8 cellular contexts compared by ENCODE assay signal in the genomic region with DNA sequence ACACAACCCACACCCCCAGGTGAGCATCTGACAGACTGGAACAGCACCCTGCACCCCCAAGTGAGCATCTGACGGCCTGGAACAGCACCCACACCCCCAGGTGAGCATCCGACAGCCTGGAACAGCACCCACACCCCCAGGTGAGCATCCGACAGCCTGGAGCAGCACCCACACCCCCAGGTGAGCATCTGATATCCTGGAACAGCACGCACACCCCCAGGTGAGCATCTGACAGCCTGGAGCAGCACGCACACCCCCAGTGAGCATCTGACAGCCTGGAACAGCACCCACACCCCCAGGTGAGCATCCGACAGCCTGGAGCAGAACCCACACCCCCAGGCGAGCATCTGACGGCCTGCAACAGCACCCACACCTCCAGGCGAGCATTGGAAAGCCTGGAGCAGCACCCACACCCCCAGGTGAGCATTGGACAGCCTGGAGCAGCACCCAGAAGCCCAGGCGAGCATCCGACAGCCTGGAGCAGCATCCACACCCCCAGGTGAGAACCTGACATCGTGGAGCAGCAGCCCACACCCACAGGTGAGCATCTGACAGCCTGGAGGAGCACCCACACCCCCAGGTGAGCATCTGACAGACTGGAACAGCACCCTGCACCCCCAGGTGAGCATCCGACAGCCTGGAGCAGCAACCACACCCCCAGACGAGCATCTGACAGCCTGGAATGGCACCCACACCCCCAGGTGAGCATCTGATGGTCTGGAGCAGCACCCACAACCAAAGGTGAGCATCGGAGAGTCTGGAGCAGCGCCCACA. TPM values are rescaled to one million over a fixed set of nuclear protein-coding genes. Genes with fewer than 3 reads are reported as not detected.
A peak's percentile ranks its signal among the peaks of the same experiment; 100 is the strongest.
DNase-seq lines count a peak whose midpoint lies in the region; ATAC-seq and TF ChIP-seq lines count a peak whose summit lies in the region.
"Not testable (repeated sequence)": the region's sequence is repeated elsewhere in the genome, so short reads cannot be mapped to it uniquely, and the experiment has no call there.
"Had no signal": no experiment of that assay in that cellular context is flagged by ENCODE, and none has a peak within 500 bp of the region (broad histone marks: within the 10 kb centered on the region; RNA-seq: fewer than 3 reads in every experiment).

No MANE protein-coding gene starts in this region.

- H3K4me3 Mint-ChIP-seq in HFFc6; activated CD8-positive, alpha-beta T cell treated with anti-CD3 and anti-CD28 coated beads for 36 hours: not testable (repeated sequence)
- H3K4me3 Mint-ChIP-seq in endothelial cell (ENCODE audit: unreplicated experiment): peak overlapping the region; percentile 87
- H3K4me3 Mint-ChIP-seq in neural progenitor cell: peak overlapping the region; percentile 40

- not testable (repeated sequence) for H3K4me1 ChIP-seq in neural progenitor cell, spleen

- peak; percentile 6 for DNase-seq in HFFc6
- peak; percentile 2 for DNase-seq in activated CD8-positive, alpha-beta T cell treated with anti-CD3 and anti-CD28 coated beads for 36 hours
- peak; percentile 62 for DNase-seq in activated effector memory CD4-positive, alpha-beta T cell treated with anti-CD3 and anti-CD28 coated beads, Interleukin-2, amount 50 U/mL, for 16 hours
- DNase-seq in endothelial cell (ENCODE audit: low spot score); neural progenitor cell (ENCODE audit: low spot score): not testable (repeated sequence)
- peak; percentile 72 for DNase-seq in spleen

- not testable (repeated sequence) for H2AFZ ChIP-seq in neural progenitor cell (replicated peaks)

- H3K9ac ChIP-seq in neural progenitor cell: not testable (repeated sequence)

- H3K4me3 ChIP-seq in iPS-18c (ENCODE audit: insufficient read depth, low read depth, low read length): peak overlapping the region; percentile 11; the same call in 1 of the 2 replicates
- H3K4me3 ChIP-seq in neural progenitor cell, spleen: not testable (repeated sequence)

- WGBS in spleen, 5 donors: 36 to 43% (median 37%) methylated on average over 16 of the region's 16 CpGs

- POLR2A ChIA-PET in activated CD8-positive, alpha-beta T cell treated with anti-CD3 and anti-CD28 coated beads for 36 hours (lab: Charles Lee): not testable (repeated sequence)

- not testable (repeated sequence) for H3K79me2 ChIP-seq in neural progenitor cell (ENCODE audit: low read depth)

- intact Hi-C loops in activated CD8-positive, alpha-beta T cell treated with anti-CD3 and anti-CD28 coated beads for 36 hours (cut with micrococcal nuclease); spleen (cut with DNase I; ENCODE audit: low total_unique reads): not testable (repeated sequence)

- not testable (repeated sequence) for H3K27me3 ChIP-seq in neural progenitor cell
- H3K27me3 ChIP-seq in spleen (replicated peaks in 1 of 7): peaks cover 0 to 61% (median 16%) of the 10 kb centered on the region in 7 donors

- peaks cover 43% of the 10 kb centered on the region for H3K9me3 ChIP-seq in iPS-18c (ENCODE audit: control insufficient read depth, insufficient read depth, low read length)
- not testable (repeated sequence) for H3K9me3 ChIP-seq in neural progenitor cell (ENCODE audit: low read depth)
- H3K9me3 ChIP-seq in spleen: peaks cover 2 to 21% (median 13%) of the 10 kb centered on the region in 8 donors

- not testable (repeated sequence) for ATAC-seq in activated CD8-positive, alpha-beta T cell treated with anti-CD3 and anti-CD28 coated beads for 36 hours

- H3K36me3 Mint-ChIP-seq in HFFc6 (ENCODE audit: low read depth) (peaks cover 47% of the 10 kb centered on the region), endothelial cell (ENCODE audit: low read depth, unreplicated experiment) (peaks cover 45% of the 10 kb centered on the region), neural progenitor cell (peaks cover 19% of the 10 kb centered on the region)
- H3K36me3 Mint-ChIP-seq in activated CD8-positive, alpha-beta T cell treated with anti-CD3 and anti-CD28 coated beads for 36 hours (ENCODE audit: low read depth): not testable (repeated sequence)

- H3K27me3 Mint-ChIP-seq in HFFc6 (ENCODE audit: insufficient read depth): not testable (repeated sequence)
- H3K27me3 Mint-ChIP-seq in activated CD8-positive, alpha-beta T cell treated with anti-CD3 and anti-CD28 coated beads for 36 hours: peaks cover 36% of the 10 kb centered on the region
- H3K27me3 Mint-ChIP-seq in endothelial cell (ENCODE audit: unreplicated experiment): peaks cover 50% of the 10 kb centered on the region
- peaks cover 42% of the 10 kb centered on the region for H3K27me3 Mint-ChIP-seq in neural progenitor cell (ENCODE audit: insufficient read depth, low read depth)

- H3K27ac Mint-ChIP-seq in HFFc6; activated CD8-positive, alpha-beta T cell treated with anti-CD3 and anti-CD28 coated beads for 36 hours: not testable (repeated sequence)
- H3K27ac Mint-ChIP-seq in endothelial cell (ENCODE audit: unreplicated experiment) (peak overlapping the region; percentile 92), neural progenitor cell (peak overlapping the region; percentile 46)

- H3K9me3 Mint-ChIP-seq in HFFc6 (peaks cover 61% of the 10 kb centered on the region), endothelial cell (ENCODE audit: unreplicated experiment) (peaks cover 47% of the 10 kb centered on the region), neural progenitor cell (peaks cover 53% of the 10 kb centered on the region)
- H3K9me3 Mint-ChIP-seq in activated CD8-positive, alpha-beta T cell treated with anti-CD3 and anti-CD28 coated beads for 36 hours: not testable (repeated sequence)

- H3K4me2 ChIP-seq in neural progenitor cell: not testable (repeated sequence)

- H3K36me3 ChIP-seq in neural progenitor cell, spleen: not testable (repeated sequence)

- H4K20me1 ChIP-seq in neural progenitor cell (ENCODE audit: low read depth): not testable (repeated sequence)

- TF ChIP-seq POLR2A in spleen (IDR thresholded peaks at IDR 0.05): not testable (repeated sequence)

- CTCF ChIA-PET in activated CD8-positive, alpha-beta T cell treated with anti-CD3 and anti-CD28 coated beads for 36 hours (lab: Charles Lee): not testable (repeated sequence)

- not testable (repeated sequence) for H3F3A ChIP-seq in neural progenitor cell (ENCODE audit: low read depth)

- not testable (repeated sequence) for H3K4me1 Mint-ChIP-seq in HFFc6 (ENCODE audit: low read depth); activated CD8-positive, alpha-beta T cell treated with anti-CD3 and anti-CD28 coated beads for 36 hours (ENCODE audit: low read depth); neural progenitor cell
- peaks cover 28% of the 10 kb centered on the region for H3K4me1 Mint-ChIP-seq in endothelial cell (ENCODE audit: unreplicated experiment)

- H3K27ac ChIP-seq in neural progenitor cell, spleen: not testable (repeated sequence)

- not testable (repeated sequence) for TF ChIP-seq CTCF in HFFc6 (IDR thresholded peaks at IDR 0.05); activated CD8-positive, alpha-beta T cell treated with anti-CD3 and anti-CD28 coated beads for 36 hours (IDR thresholded peaks at IDR 0.05); endothelial cell (IDR thresholded peaks at IDR 0.05; ENCODE audit: unreplicated experiment); neural progenitor cell (IDR thresholded peaks at IDR 0.05); spleen (IDR thresholded peaks at IDR 0.05 in 8 of 11, conservative IDR thresholded peaks at IDR 0.05 in 3 of 11)

RNA-seq across cellular contexts. Expression of gene MMEL1, which starts 19.5 kb away (rescaled TPM):
- total RNA-seq in HFFc6 (2021; fragmentation: NEBNext Ultra II Directional; extraction: Animal tissue kit (Norgen Biotek cat#: 25700)): not detected
- total RNA-seq in activated CD8-positive, alpha-beta T cell treated with anti-CD3 and anti-CD28 coated beads for 36 hours: 1 to 10 TPM; 1.8 to 3.1 TPM
- total RNA-seq in endothelial cell (ENCODE audit: unreplicated experiment) (not detected), neural progenitor cell (ENCODE audit: low replicate concordance) (0.19 and 0.31 TPM in 2 replicates), spleen (1 to 10 TPM in 6 of 7 donors, not detected in 1; 1.9 to 4.6 (median 3.5) TPM)
- 1 to 10 TPM; 2.5 to 6.4 (median 2.9) TPM for polyA plus RNA-seq in spleen
- total RNA-seq: Caco-2 had no signal
